Comparison of ENCODE assay signal across 1 cellular context in genomic region chr5:114418546-114419388, GRCh38.
TF ChIP-seq lines count a peak whose summit lies in the region.

No MANE protein-coding gene starts in this region.

TF ChIP-seq in GM12878, 131 proteins besides CTCF, POLR2A, EP300 and RAD21 (continued from another document and continues in another):
- TF ChIP-seq ATF2 (IDR thresholded peaks at IDR 0.05; ENCODE audit: low read length) (peak; percentile 84), SIN3A (IDR thresholded peaks at IDR 0.05; ENCODE audit: low read depth, low read length) (no peak), SRF (IDR thresholded peaks at IDR 0.05; ENCODE audit: low read depth in 2 of 2, low read length in 2 of 2) (no peak), SP1 (IDR thresholded peaks at IDR 0.05; ENCODE audit: low read depth, low read length) (peak; percentile 49), LARP7 (IDR thresholded peaks at IDR 0.05) (no peak), FOXK2 (IDR thresholded peaks at IDR 0.05) (no peak), POLR2AphosphoS2 (IDR thresholded peaks at IDR 0.05; ENCODE audit: low read depth, low read length) (no peak), E2F8 (IDR thresholded peaks at IDR 0.05; ENCODE audit: low read depth, partially characterized antibody) (peak; percentile 51), ZBTB11 (CRISPR knock-in tag; IDR thresholded peaks at IDR 0.05) (no peak), STAT3 (IDR thresholded peaks at IDR 0.05; ENCODE audit: low read depth, low read length) (0 out of 2 replicates have a peak, but pooled peaks have one; percentile 31), SMARCA5 (IDR thresholded peaks at IDR 0.05) (0 out of 2 replicates have a peak, but pooled peaks have one; percentile 22), HDGF (IDR thresholded peaks at IDR 0.05) (no peak), PRDM15 (CRISPR knock-in tag; IDR thresholded peaks at IDR 0.05) (no peak), CHD4 (IDR thresholded peaks at IDR 0.05) (no peak), CBX3 (IDR thresholded peaks at IDR 0.05; ENCODE audit: borderline replicate concordance, low read depth) (no peak), IKZF1 (conservative IDR thresholded peaks at IDR 0.05) (peak; percentile 97), KDM1A (IDR thresholded peaks at IDR 0.05; ENCODE audit: borderline replicate concordance) (no peak), BHLHE40 (IDR thresholded peaks at IDR 0.05; ENCODE audit: borderline replicate concordance in 1 of 2, low read depth in 2 of 2, low read length in 1 of 2) (peak; percentile 55 to 70; a peak in 3 of 4 replicates), TCF7 (IDR thresholded peaks at IDR 0.05; ENCODE audit: borderline replicate concordance) (0 out of 2 replicates have a peak, but pooled peaks have one; percentile 45), CBFB (IDR thresholded peaks at IDR 0.05; ENCODE audit: low read depth) (0 out of 2 replicates have a peak, but pooled peaks have one; percentile 34), IRF3 (IDR thresholded peaks at IDR 0.05) (no peak), ZNF687 (IDR thresholded peaks at IDR 0.05) (no peak; the same call in none of the 2 replicates), CREB1 (IDR thresholded peaks at IDR 0.05; ENCODE audit: low read depth) (0 out of 2 replicates have a peak, but pooled peaks have one; percentile 47), GATAD2B (conservative IDR thresholded peaks at IDR 0.05; ENCODE audit: low read depth) (0 out of 2 replicates have a peak, but pooled peaks have one; percentile 67), CUX1 (IDR thresholded peaks at IDR 0.05; ENCODE audit: insufficient replicate concordance, low read depth, low read length) (peak; percentile 86), BCL11A (IDR thresholded peaks at IDR 0.05; ENCODE audit: low read depth, low read length) (peak; percentile 86), TCF12 (IDR thresholded peaks at IDR 0.05; ENCODE audit: low read depth, low read length) (0 out of 2 replicates have a peak, but pooled peaks have one; percentile 40), RELB (IDR thresholded peaks at IDR 0.05; ENCODE audit: low read depth) (peak; percentile 93), ATF7 (IDR thresholded peaks at IDR 0.05; ENCODE audit: low read depth) (peak; percentile 76)
